Comparison of ENCODE assay signal across 26 cellular contexts in genomic region chr16:71515026-71515425, GRCh38. TPM values are rescaled to one million over a fixed set of nuclear protein-coding genes. Genes with fewer than 3 reads are reported as not detected.
DNase-seq lines count a peak whose midpoint lies in the region; ATAC-seq, FAIRE-seq and TF ChIP-seq lines count a peak whose summit lies in the region.
"Had no signal": no experiment of that assay in that cellular context is flagged by ENCODE, and none has a peak within 500 bp of the region (broad histone marks: within the 10 kb centered on the region; RNA-seq: fewer than 3 reads in every experiment).

No MANE protein-coding gene starts in this region.

- no peak overlapping the region for H3K4me2 ChIP-seq in HepG2 (ENCODE audit: low read depth, low read length)
- H3K4me2 ChIP-seq in mammary epithelial cell (ENCODE audit: insufficient read depth, low read depth, low read length): no peak overlapping the region

- no peak for TF ChIP-seq CTCF in colonic mucosa (IDR thresholded peaks at IDR 0.05)
- TF ChIP-seq CTCF in HepG2 (CRISPR knock-in tag; IDR thresholded peaks at IDR 0.05): no peak
- TF ChIP-seq CTCF in mammary epithelial cell (conservative IDR thresholded peaks at IDR 0.05 in 1 of 2, IDR thresholded peaks at IDR 0.05 in 1 of 2; ENCODE audit: extremely low read depth in 1 of 2, insufficient read depth in 1 of 2, low read depth in 1 of 2, low read length in 2 of 2): no peak

- no peak overlapping the region for H3K9ac ChIP-seq in colonic mucosa (ENCODE audit: low read depth in 2 of 2, low read length in 2 of 2)
- no peak overlapping the region for H3K9ac ChIP-seq in HepG2 (ENCODE audit: insufficient read depth, low read depth, low read length)
- no peak overlapping the region for H3K9ac ChIP-seq in mammary epithelial cell (ENCODE audit: insufficient read depth, low read length)

- H3K27me3 ChIP-seq in colonic mucosa (no peaks in the 10 kb centered on the region), HepG2 (ENCODE audit: control insufficient read depth in 1 of 2, insufficient read depth in 2 of 2, low read length in 2 of 2) (peaks cover 1 to 18% of the 10 kb centered on the region in 2 experiments; a peak in 2 of 5 replicates), mammary epithelial cell (ENCODE audit: insufficient read depth, low read length) (no peaks in the 10 kb centered on the region)

- WGBS in HepG2 (ENCODE audit: low lambda C conversion rate): 8% methylated on average over 3 of the region's 3 CpGs
- 61% methylated on average over 3 of the region's 3 CpGs for WGBS in mammary epithelial cell (ENCODE audit: low coverage, missing lambda C conversion rate)

- H3K27ac ChIP-seq in colonic mucosa (no peak overlapping the region), HepG2 (ENCODE audit: extremely low read length, insufficient read depth, low read length) (no peak overlapping the region), mammary epithelial cell (ENCODE audit: insufficient read depth, low read depth, low read length) (no peak overlapping the region)
- H3K27ac ChIP-seq: 22Rv1 had no signal

- in situ Hi-C loops in HepG2 (cut with HindIII; ENCODE audit: extremely low pct_ligation_motif_present, low pct_unique_long_range_greater_than_20kb) (no loop called here), mammary epithelial cell (cut with MboI; ENCODE audit: low sequenced_read_pairs in 2 of 2) (no loop called here)

- H3K4me3 ChIP-seq in colonic mucosa (no peak overlapping the region), HepG2 (replicated peaks in 1 of 3; ENCODE audit: insufficient read depth in 1 of 3, low read depth in 2 of 3, low read length in 3 of 3) (no peak overlapping the region), mammary epithelial cell (replicated peaks in 1 of 3; ENCODE audit: insufficient read depth in 1 of 3, low read depth in 2 of 3, low read length in 3 of 3) (no peak overlapping the region)

- H3K9me3 ChIP-seq in colonic mucosa: no peaks in the 10 kb centered on the region
- no peaks in the 10 kb centered on the region for H3K9me3 ChIP-seq in HepG2 (ENCODE audit: low read length)
- H3K9me3 ChIP-seq in mammary epithelial cell (replicated peaks; ENCODE audit: insufficient read depth, low read length): no peaks in the 10 kb centered on the region
- H3K9me3 ChIP-seq: BE2C had no signal

- FAIRE-seq in HepG2 (lab: Jason Lieb, UNC): no peak

- TF ChIP-seq EP300 in HepG2 (IDR thresholded peaks at IDR 0.05; ENCODE audit: low read depth in 2 of 2, low read length in 2 of 2) (no peak), HepG2 (CRISPR knock-in tag; IDR thresholded peaks at IDR 0.05; ENCODE audit: borderline replicate concordance) (no peak)

- CTCF ChIA-PET in HepG2 (lab: Yijun Ruan, JAX; ENCODE audit: low intra/inter-chr PET ratio, low total read pairs) (no interaction called here), mammary epithelial cell (lab: Charles Lee; ENCODE audit: low non-redundant PET) (no interaction called here)

- DNase-seq in NCI-H1417 (lab: John Stamatoyannopoulos, UW) (peak in 2 of 3 experiments; percentile 2 to 36), NCI-H1417 treated with DMSO at 0.1 percent for 48 hours (lab: John Stamatoyannopoulos, UW) (no peak), colonic mucosa (peak; percentile 23), HepG2 (ENCODE audit: low spot score) (no peak), Ammon's horn (ENCODE audit: low spot score) (no peak), NCI-H1092 treated with DMSO at 0.1 percent for 48 hours (lab: John Stamatoyannopoulos, UW) (no peak), NCI-H1694 (lab: John Stamatoyannopoulos, UW) (no peak), mammary epithelial cell (no peak)
- DNase-seq: BE2C; CD4-positive, alpha-beta T cell; DMS79 treated with DMSO at 0.1 percent for 48 hours; GOT3; IMR-90; Kasumi-1; MM.1S; NCI-H1105; NCI-H2029; NCI-H2171; NCI-H446; NK-92 treated with Interleukin-12 subunit alpha and Interleukin-12 subunit beta, amount 100 ng/mL, for 24 hours; OCI-M1; RPMI8226; SIG-M5 had no signal

- BruUV-seq in HepG2 (replicated peaks; lab: Mats Ljungman, UMichigan) (no TSS peak), mammary epithelial cell (replicated peaks; lab: Mats Ljungman, UMichigan) (no TSS peak)

- POLR2A ChIA-PET in HepG2 (lab: Yijun Ruan, JAX): no interaction called here

- H3K36me3 ChIP-seq in colonic mucosa (no peaks in the 10 kb centered on the region), HepG2 (replicated peaks in 1 of 2; ENCODE audit: control insufficient read depth in 1 of 2, insufficient read depth in 2 of 2, low read length in 2 of 2) (no peaks in the 10 kb centered on the region), mammary epithelial cell (ENCODE audit: insufficient read depth, low read length) (no peaks in the 10 kb centered on the region)
- H3K36me3 ChIP-seq: BE2C had no signal

- H3K4me1 ChIP-seq in colonic mucosa (no peaks in the 10 kb centered on the region), HepG2 (ENCODE audit: insufficient read depth, low read length) (peaks cover 7% of the 10 kb centered on the region; the same call in 1 of the 2 replicates), mammary epithelial cell (ENCODE audit: insufficient read depth, low read length) (no peaks in the 10 kb centered on the region)
- H3K4me1 ChIP-seq: BE2C had no signal

- no peaks in the 10 kb centered on the region for H4K20me1 ChIP-seq in HepG2 (ENCODE audit: insufficient read depth, low read length)
- H4K20me1 ChIP-seq in mammary epithelial cell (ENCODE audit: insufficient read depth, low read length): no peaks in the 10 kb centered on the region

- H3K79me2 ChIP-seq in HepG2 (ENCODE audit: insufficient read depth, low read length): no peaks in the 10 kb centered on the region
- no peaks in the 10 kb centered on the region for H3K79me2 ChIP-seq in mammary epithelial cell (ENCODE audit: insufficient read depth, low read length)

- TF ChIP-seq POLR2A in HepG2 (IDR thresholded peaks at IDR 0.05; ENCODE audit: insufficient read depth in 1 of 2, low read depth in 2 of 2, low read length in 2 of 2): no peak

- ATAC-seq in HepG2: no peak

- intact Hi-C loops in colonic mucosa (cut with DNase I): no loop called here
- intact Hi-C loops in HepG2 (cut with micrococcal nuclease; ENCODE audit: unreplicated experiment): no loop called here
- intact Hi-C loops in mammary epithelial cell (cut with micrococcal nuclease): no loop called here

- no peak for TF ChIP-seq RAD21 in HepG2 (CRISPR knock-in tag; IDR thresholded peaks at IDR 0.05)

- H2AFZ ChIP-seq in HepG2 (ENCODE audit: low read length): no peak overlapping the region
- H2AFZ ChIP-seq in mammary epithelial cell (ENCODE audit: low read depth, low read length): no peak overlapping the region

- dilution Hi-C loops in mammary epithelial cell (cut with HindIII; ENCODE audit: low sequenced_read_pairs): no loop called here

RNA-seq across cellular contexts. Expression of gene CHST4, which starts 11.2 kb away (rescaled TPM):
- total RNA-seq in colonic mucosa (under 1 TPM in 1 of 2 donors, not detected in 1; 0.44 TPM), HepG2 (2016; rRNA removed; fragmentation: Illumina TruSeq; extraction: Trizol) (not detected in 2 replicates), mammary epithelial cell (under 1 TPM; 0.17 to 0.24 TPM)
- total RNA-seq in HepG2 (2016; cell fraction: cytosol; rRNA removed; fragmentation: Illumina TruSeq; extraction: Trizol; ENCODE audit: low read depth): not detected in 2 replicates
- total RNA-seq in HepG2 (2016; cell fraction: insoluble cytoplasmic fraction; rRNA removed; fragmentation: Illumina TruSeq; extraction: Trizol): not detected in 2 replicates
- not detected in 2 replicates for total RNA-seq in HepG2 (2016; cell fraction: membrane; rRNA removed; fragmentation: Illumina TruSeq; extraction: Trizol)
- total RNA-seq in HepG2 (2016; cell fraction: nucleus; rRNA removed; fragmentation: Illumina TruSeq; extraction: Trizol): not detected in 2 replicates
- polyA plus RNA-seq in HepG2 (2011; rRNA removed) (not detected in 2 replicates), mammary epithelial cell (0.85 TPM)
- polyA plus RNA-seq in HepG2 (2011; cell fraction: cytosol; rRNA removed): not detected in 2 replicates
- not detected in 2 replicates for polyA plus RNA-seq in HepG2 (2011; cell fraction: nucleus; rRNA removed)
- polyA plus RNA-seq in HepG2 (2012): not detected in 2 replicates
- not detected in 2 replicates for polyA plus RNA-seq in HepG2 (2016; cell fraction: cytosol; fragmentation: Illumina TruSeq; extraction: Trizol; ENCODE audit: low read depth)
- not detected in 2 replicates for polyA plus RNA-seq in HepG2 (2016; cell fraction: insoluble cytoplasmic fraction; fragmentation: Illumina TruSeq; extraction: Trizol; ENCODE audit: low read depth)
- not detected in 2 replicates for polyA plus RNA-seq in HepG2 (2016; cell fraction: membrane; fragmentation: Illumina TruSeq; extraction: Trizol; ENCODE audit: low read depth)
- not detected in 2 replicates for polyA plus RNA-seq in HepG2 (2016; cell fraction: nucleus; fragmentation: Illumina TruSeq; extraction: Trizol; ENCODE audit: insufficient read depth, low read depth)
- not detected in 2 replicates for polyA minus RNA-seq in HepG2 (2011; rRNA and poly(A)+ RNA removed; ENCODE audit: low replicate concordance)
- not detected in 2 replicates for polyA minus RNA-seq in HepG2 (2011; cell fraction: cytosol; rRNA and poly(A)+ RNA removed)
- polyA minus RNA-seq in HepG2 (2011; cell fraction: nucleus; rRNA and poly(A)+ RNA removed): not detected in 2 replicates
- polyA minus RNA-seq in mammary epithelial cell: not detected
- total RNA-seq: CD4-positive, alpha-beta T cell; G401; IMR-90 had no signal
- polyA plus RNA-seq: AG04450, IMR-90 had no signal

RNA-seq across cellular contexts. Expression of gene ZNF19, which starts 25.9 kb away (rescaled TPM):
- 1 to 10 TPM; 3.5 to 4.1 TPM for total RNA-seq in colonic mucosa
- 4.6 and 5.8 TPM in 2 replicates for total RNA-seq in HepG2 (2016; rRNA removed; fragmentation: Illumina TruSeq; extraction: Trizol)
- total RNA-seq in HepG2 (2016; cell fraction: cytosol; rRNA removed; fragmentation: Illumina TruSeq; extraction: Trizol; ENCODE audit: low read depth): 2.1 and 4.1 TPM in 2 replicates
- total RNA-seq in HepG2 (2016; cell fraction: insoluble cytoplasmic fraction; rRNA removed; fragmentation: Illumina TruSeq; extraction: Trizol): 4.1 and 5.9 TPM in 2 replicates
- 5.0 and 5.7 TPM in 2 replicates for total RNA-seq in HepG2 (2016; cell fraction: membrane; rRNA removed; fragmentation: Illumina TruSeq; extraction: Trizol)
- 9.4 and 10.8 TPM in 2 replicates for total RNA-seq in HepG2 (2016; cell fraction: nucleus; rRNA removed; fragmentation: Illumina TruSeq; extraction: Trizol)
- polyA plus RNA-seq in HepG2 (2011; rRNA removed): 3.2 and 3.7 TPM in 2 replicates
- 1.4 and 1.9 TPM in 2 replicates for polyA plus RNA-seq in HepG2 (2011; cell fraction: cytosol; rRNA removed)
- polyA plus RNA-seq in HepG2 (2011; cell fraction: nucleus; rRNA removed): 6.9 and 16.9 TPM in 2 replicates
- 3.5 and 3.9 TPM in 2 replicates for polyA plus RNA-seq in HepG2 (2012)
- 0.70 and 0.83 TPM in 2 replicates for polyA plus RNA-seq in HepG2 (2016; cell fraction: cytosol; fragmentation: Illumina TruSeq; extraction: Trizol; ENCODE audit: low read depth)
- 2.9 and 3.0 TPM in 2 replicates for polyA plus RNA-seq in HepG2 (2016; cell fraction: insoluble cytoplasmic fraction; fragmentation: Illumina TruSeq; extraction: Trizol; ENCODE audit: low read depth)
- 1.4 and 1.8 TPM in 2 replicates for polyA plus RNA-seq in HepG2 (2016; cell fraction: membrane; fragmentation: Illumina TruSeq; extraction: Trizol; ENCODE audit: low read depth)
- 5.9 and 7.3 TPM in 2 replicates for polyA plus RNA-seq in HepG2 (2016; cell fraction: nucleus; fragmentation: Illumina TruSeq; extraction: Trizol; ENCODE audit: insufficient read depth, low read depth)
- polyA minus RNA-seq in HepG2 (2011; rRNA and poly(A)+ RNA removed; ENCODE audit: low replicate concordance): 2.3 and 5.0 TPM in 2 replicates
- 2.3 and 2.4 TPM in 2 replicates for polyA minus RNA-seq in HepG2 (2011; cell fraction: cytosol; rRNA and poly(A)+ RNA removed)
- 20.5 and 25.0 TPM in 2 replicates for polyA minus RNA-seq in HepG2 (2011; cell fraction: nucleus; rRNA and poly(A)+ RNA removed)
- total RNA-seq in mammary epithelial cell: 1 to 10 TPM; 3.4 to 5.2 TPM
- 0.97 TPM for polyA plus RNA-seq in mammary epithelial cell
- polyA minus RNA-seq in mammary epithelial cell: 4.3 TPM

RNA-seq across cellular contexts. Expression of gene ZNF23, which starts 53.0 kb away (rescaled TPM):
- 1 to 10 TPM; 5.8 to 6.4 TPM for total RNA-seq in colonic mucosa
- 12.2 and 14.0 TPM in 2 replicates for total RNA-seq in HepG2 (2016; rRNA removed; fragmentation: Illumina TruSeq; extraction: Trizol)
- total RNA-seq in HepG2 (2016; cell fraction: cytosol; rRNA removed; fragmentation: Illumina TruSeq; extraction: Trizol; ENCODE audit: low read depth): 3.5 and 3.6 TPM in 2 replicates
- total RNA-seq in HepG2 (2016; cell fraction: insoluble cytoplasmic fraction; rRNA removed; fragmentation: Illumina TruSeq; extraction: Trizol): 13.3 and 16.5 TPM in 2 replicates
- total RNA-seq in HepG2 (2016; cell fraction: membrane; rRNA removed; fragmentation: Illumina TruSeq; extraction: Trizol): 10.1 and 11.2 TPM in 2 replicates
- 10.9 and 15.4 TPM in 2 replicates for total RNA-seq in HepG2 (2016; cell fraction: nucleus; rRNA removed; fragmentation: Illumina TruSeq; extraction: Trizol)
- polyA plus RNA-seq in HepG2 (2011; rRNA removed): 8.6 and 9.0 TPM in 2 replicates
- 4.5 and 5.9 TPM in 2 replicates for polyA plus RNA-seq in HepG2 (2011; cell fraction: cytosol; rRNA removed)
- polyA plus RNA-seq in HepG2 (2011; cell fraction: nucleus; rRNA removed): 20.0 and 26.0 TPM in 2 replicates
- 9.4 and 12.6 TPM in 2 replicates for polyA plus RNA-seq in HepG2 (2012)
- polyA plus RNA-seq in HepG2 (2016; cell fraction: cytosol; fragmentation: Illumina TruSeq; extraction: Trizol; ENCODE audit: low read depth): 3.0 and 4.3 TPM in 2 replicates
- 13.3 and 14.9 TPM in 2 replicates for polyA plus RNA-seq in HepG2 (2016; cell fraction: insoluble cytoplasmic fraction; fragmentation: Illumina TruSeq; extraction: Trizol; ENCODE audit: low read depth)
- 6.6 and 7.5 TPM in 2 replicates for polyA plus RNA-seq in HepG2 (2016; cell fraction: membrane; fragmentation: Illumina TruSeq; extraction: Trizol; ENCODE audit: low read depth)
- polyA plus RNA-seq in HepG2 (2016; cell fraction: nucleus; fragmentation: Illumina TruSeq; extraction: Trizol; ENCODE audit: insufficient read depth, low read depth): 23.3 and 26.4 TPM in 2 replicates
- polyA minus RNA-seq in HepG2 (2011; rRNA and poly(A)+ RNA removed; ENCODE audit: low replicate concordance): 3.7 and 8.1 TPM in 2 replicates
- 2.6 and 3.8 TPM in 2 replicates for polyA minus RNA-seq in HepG2 (2011; cell fraction: cytosol; rRNA and poly(A)+ RNA removed)
- 14.2 and 15.2 TPM in 2 replicates for polyA minus RNA-seq in HepG2 (2011; cell fraction: nucleus; rRNA and poly(A)+ RNA removed)
- 10 to 100 TPM in 1 of 2 donors, 1 to 10 TPM in 1; 6.2 to 16.2 TPM for total RNA-seq in mammary epithelial cell
- polyA plus RNA-seq in mammary epithelial cell: 3.8 TPM
- polyA minus RNA-seq in mammary epithelial cell: 1.5 TPM

Comparison
In these comparisons a context has a peak if more than half of its experiments do, and no peak if none do; other contexts are left out.
1. DNase-seq: peak in NCI-H1417 (2 of 3) and colonic mucosa (single experiment); none in NCI-H1417 treated with DMSO at 0.1 percent for 48 hours (single experiment), HepG2 (single experiment), Ammon's horn (single experiment), NCI-H1092 treated with DMSO at 0.1 percent for 48 hours (single experiment), NCI-H1694 (single experiment) and mammary epithelial cell (single experiment).